ENCODE assay signal across 12 cellular contexts in the genomic region with DNA sequence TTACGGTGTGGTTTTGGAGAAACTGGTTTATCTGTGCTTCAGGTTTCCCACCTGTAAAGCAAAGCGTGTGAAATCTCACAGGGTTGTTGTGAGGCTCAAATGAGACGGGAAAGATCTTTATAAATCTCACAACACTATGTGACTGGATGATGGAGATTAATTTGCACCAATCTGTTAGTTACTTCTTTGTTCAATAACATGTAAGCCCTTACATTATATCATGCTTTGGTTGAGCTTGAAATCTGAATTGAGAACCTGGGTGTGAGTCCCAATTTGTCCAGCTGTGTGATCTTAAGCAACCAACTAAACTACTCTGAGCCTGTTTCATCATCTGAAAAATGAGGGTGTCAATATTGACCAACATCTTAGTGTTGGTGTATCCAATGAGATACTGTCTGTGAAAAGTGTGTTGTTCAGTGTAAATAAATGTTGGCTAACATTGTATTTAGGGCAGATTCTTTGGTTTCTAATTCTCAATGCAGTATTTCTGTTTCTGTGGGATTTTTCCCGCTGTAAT. TPM values are rescaled to one million over a fixed set of nuclear protein-coding genes. Genes with fewer than 3 reads are reported as not detected.
DNase-seq lines count a peak whose midpoint lies in the region; TF ChIP-seq lines count a peak whose summit lies in the region.
"Had no signal": no experiment of that assay in that cellular context is flagged by ENCODE, and none has a peak within 500 bp of the region (broad histone marks: within the 10 kb centered on the region; RNA-seq: fewer than 3 reads in every experiment).

No MANE protein-coding gene starts in this region.

- no peaks in the 10 kb centered on the region for H3K9me2 ChIP-seq in hepatocyte (replicated peaks; ENCODE audit: insufficient read depth)

- no peak overlapping the region for H2AFZ ChIP-seq in hepatocyte

- DNase-seq in activated CD4-positive, alpha-beta T cell treated with anti-CD3 and anti-CD28 coated beads, Interleukin-2, amount 10 ng/mL, durations not matched to agents 7 days and 5 days: no peak
- no peak for DNase-seq in activated CD4-positive, alpha-beta T cell treated with anti-CD3 and anti-CD28 coated beads for 48 hours
- DNase-seq in activated CD4-positive, alpha-beta memory T cell treated with anti-CD3 and anti-CD28 coated beads, Interleukin-2, amount 10 ng/mL, durations not matched to agents 7 days and 5 days: no peak
- no peak for DNase-seq in hepatocyte (ENCODE audit: low spot score)
- no peak for DNase-seq in skeletal muscle cell (ENCODE audit: low read depth)
- no peak for DNase-seq in NCI-H774 (lab: John Stamatoyannopoulos, UW)
- no peak for DNase-seq in AG08395 (ENCODE audit: low spot score)
- DNase-seq in MV-4-11 (lab: John Stamatoyannopoulos, UW): no peak
- DNase-seq: NCI-H2081 treated with DMSO at 0.1 percent for 48 hours had no signal

- POLR2A ChIA-PET in activated CD4-positive, alpha-beta T cell treated with anti-CD3 and anti-CD28 coated beads, Interleukin-2, amount 10 ng/mL, durations not matched to agents 7 days and 5 days (lab: Charles Lee): no interaction called here
- POLR2A ChIA-PET in activated CD4-positive, alpha-beta memory T cell treated with anti-CD3 and anti-CD28 coated beads, Interleukin-2, amount 10 ng/mL, durations not matched to agents 7 days and 5 days (lab: Charles Lee): no interaction called here

- H3K79me2 ChIP-seq in hepatocyte: no peaks in the 10 kb centered on the region

- no peak overlapping the region for H3K27ac Mint-ChIP-seq in activated CD4-positive, alpha-beta T cell treated with anti-CD3 and anti-CD28 coated beads, Interleukin-2, amount 10 ng/mL, durations not matched to agents 7 days and 5 days
- H3K27ac Mint-ChIP-seq in activated CD4-positive, alpha-beta memory T cell treated with anti-CD3 and anti-CD28 coated beads, Interleukin-2, amount 10 ng/mL, durations not matched to agents 7 days and 5 days: no peak overlapping the region

- no peak overlapping the region for H3K4me3 ChIP-seq in hepatocyte
- H3K4me3 ChIP-seq in skeletal muscle cell (ENCODE audit: low read depth, low read length): peak overlapping the region; percentile 75

- no peaks in the 10 kb centered on the region for H3K36me3 ChIP-seq in hepatocyte (replicated peaks; ENCODE audit: insufficient read depth, low read depth)
- H3K36me3 ChIP-seq: prostate gland had no signal

- no peaks in the 10 kb centered on the region for H3K9me3 Mint-ChIP-seq in activated CD4-positive, alpha-beta T cell treated with anti-CD3 and anti-CD28 coated beads, Interleukin-2, amount 10 ng/mL, durations not matched to agents 7 days and 5 days
- H3K9me3 Mint-ChIP-seq in activated CD4-positive, alpha-beta memory T cell treated with anti-CD3 and anti-CD28 coated beads, Interleukin-2, amount 10 ng/mL, durations not matched to agents 7 days and 5 days: no peaks in the 10 kb centered on the region

- no peaks in the 10 kb centered on the region for H3K27me3 ChIP-seq in hepatocyte

- H3K36me3 Mint-ChIP-seq in activated CD4-positive, alpha-beta T cell treated with anti-CD3 and anti-CD28 coated beads, Interleukin-2, amount 10 ng/mL, durations not matched to agents 7 days and 5 days (ENCODE audit: low read depth): no peaks in the 10 kb centered on the region
- H3K36me3 Mint-ChIP-seq in activated CD4-positive, alpha-beta memory T cell treated with anti-CD3 and anti-CD28 coated beads, Interleukin-2, amount 10 ng/mL, durations not matched to agents 7 days and 5 days (ENCODE audit: low read depth): no peaks in the 10 kb centered on the region

- TF ChIP-seq CTCF in hepatocyte (IDR thresholded peaks at IDR 0.05; ENCODE audit: poor library complexity): no peak

- peak overlapping the region; percentile 98 for H3K4me2 ChIP-seq in hepatocyte

- H3K27ac ChIP-seq in hepatocyte: peak overlapping the region; percentile 64

- WGBS in hepatocyte (ENCODE audit: low lambda C conversion rate, missing lambda C conversion rate): 78% methylated on average over 4 of the region's 4 CpGs

- H3K27me3 Mint-ChIP-seq in activated CD4-positive, alpha-beta T cell treated with anti-CD3 and anti-CD28 coated beads, Interleukin-2, amount 10 ng/mL, durations not matched to agents 7 days and 5 days: peaks cover 53% of the 10 kb centered on the region
- peaks cover 53% of the 10 kb centered on the region for H3K27me3 Mint-ChIP-seq in activated CD4-positive, alpha-beta memory T cell treated with anti-CD3 and anti-CD28 coated beads, Interleukin-2, amount 10 ng/mL, durations not matched to agents 7 days and 5 days

- H4K20me1 ChIP-seq in hepatocyte (ENCODE audit: insufficient read depth, poor library complexity, severe bottlenecking): no peaks in the 10 kb centered on the region

- CTCF ChIA-PET in activated CD4-positive, alpha-beta T cell treated with anti-CD3 and anti-CD28 coated beads, Interleukin-2, amount 10 ng/mL, durations not matched to agents 7 days and 5 days (lab: Charles Lee): interaction anchor here (1.7 kb wide), 1 partner anchor 70 kb away, joined by 3 read pairs; no protein-coding TSS in a partner anchor
- CTCF ChIA-PET in activated CD4-positive, alpha-beta memory T cell treated with anti-CD3 and anti-CD28 coated beads, Interleukin-2, amount 10 ng/mL, durations not matched to agents 7 days and 5 days (lab: Charles Lee): no interaction called here

- H3K4me1 Mint-ChIP-seq in activated CD4-positive, alpha-beta T cell treated with anti-CD3 and anti-CD28 coated beads, Interleukin-2, amount 10 ng/mL, durations not matched to agents 7 days and 5 days: peaks cover 14% of the 10 kb centered on the region
- H3K4me1 Mint-ChIP-seq in activated CD4-positive, alpha-beta memory T cell treated with anti-CD3 and anti-CD28 coated beads, Interleukin-2, amount 10 ng/mL, durations not matched to agents 7 days and 5 days: peaks cover 18% of the 10 kb centered on the region

- no peaks in the 10 kb centered on the region for H3K9me3 ChIP-seq in hepatocyte (ENCODE audit: low read depth)
- H3K9me3 ChIP-seq: prostate gland had no signal

- peaks cover 5% of the 10 kb centered on the region for H3K4me1 ChIP-seq in hepatocyte (ENCODE audit: insufficient read depth)

- peak overlapping the region; percentile 64 for H3K4me3 Mint-ChIP-seq in activated CD4-positive, alpha-beta T cell treated with anti-CD3 and anti-CD28 coated beads, Interleukin-2, amount 10 ng/mL, durations not matched to agents 7 days and 5 days
- peak overlapping the region; percentile 59 for H3K4me3 Mint-ChIP-seq in activated CD4-positive, alpha-beta memory T cell treated with anti-CD3 and anti-CD28 coated beads, Interleukin-2, amount 10 ng/mL, durations not matched to agents 7 days and 5 days

RNA-seq across cellular contexts. Expression of a gene that starts 0.7 kb away (rescaled TPM):
- not detected for total RNA-seq in activated CD4-positive, alpha-beta T cell treated with anti-CD3 and anti-CD28 coated beads, Interleukin-2, amount 10 ng/mL, durations not matched to agents 7 days and 5 days
- not detected for total RNA-seq in activated CD4-positive, alpha-beta memory T cell treated with anti-CD3 and anti-CD28 coated beads, Interleukin-2, amount 10 ng/mL, durations not matched to agents 7 days and 5 days
- 7.2 and 7.4 TPM in 2 replicates for total RNA-seq in hepatocyte
- polyA plus RNA-seq in hepatocyte: 7.6 and 8.7 TPM in 2 replicates
- total RNA-seq: fibroblast of villous mesenchyme had no signal

RNA-seq across cellular contexts. Expression of a gene that starts 0.9 kb away (rescaled TPM):
- total RNA-seq in activated CD4-positive, alpha-beta T cell treated with anti-CD3 and anti-CD28 coated beads, Interleukin-2, amount 10 ng/mL, durations not matched to agents 7 days and 5 days: not detected
- total RNA-seq in activated CD4-positive, alpha-beta memory T cell treated with anti-CD3 and anti-CD28 coated beads, Interleukin-2, amount 10 ng/mL, durations not matched to agents 7 days and 5 days: not detected
- 15.6 and 16.3 TPM in 2 replicates for total RNA-seq in hepatocyte
- polyA plus RNA-seq in hepatocyte: 21.4 and 24.2 TPM in 2 replicates

RNA-seq across cellular contexts. Expression of a gene that starts 6.4 kb away (rescaled TPM):
- 1 to 10 TPM; 9.3 to 9.8 TPM for total RNA-seq in activated CD4-positive, alpha-beta T cell treated with anti-CD3 and anti-CD28 coated beads, Interleukin-2, amount 10 ng/mL, durations not matched to agents 7 days and 5 days
- total RNA-seq in activated CD4-positive, alpha-beta memory T cell treated with anti-CD3 and anti-CD28 coated beads, Interleukin-2, amount 10 ng/mL, durations not matched to agents 7 days and 5 days: 1 to 10 TPM; 7.9 to 9.9 TPM
- 12.2 and 13.0 TPM in 2 replicates for total RNA-seq in hepatocyte
- polyA plus RNA-seq in hepatocyte: 13.3 and 14.4 TPM in 2 replicates

RNA-seq across cellular contexts. Expression of a gene that starts 53.7 kb away (rescaled TPM):
- 1 to 10 TPM; 7.1 to 8.3 TPM for total RNA-seq in activated CD4-positive, alpha-beta T cell treated with anti-CD3 and anti-CD28 coated beads, Interleukin-2, amount 10 ng/mL, durations not matched to agents 7 days and 5 days
- total RNA-seq in activated CD4-positive, alpha-beta memory T cell treated with anti-CD3 and anti-CD28 coated beads, Interleukin-2, amount 10 ng/mL, durations not matched to agents 7 days and 5 days: 10 to 100 TPM in 1 of 2 experiments, 1 to 10 TPM in 1; 7.5 to 10.1 TPM
- 11.4 and 19.3 TPM in 2 replicates for total RNA-seq in hepatocyte
- polyA plus RNA-seq in hepatocyte: 21.0 and 23.3 TPM in 2 replicates
- total RNA-seq: cerebellum, fibroblast of villous mesenchyme had no signal

Comparison
In these comparisons a context has a peak if more than half of its experiments do, and no peak if none do; other contexts are left out.
1. RNA of a gene that starts 0.9 kb away (total RNA-seq): 15.6 to 16.3 TPM in hepatocyte; not detected in activated CD4-positive, alpha-beta memory T cell treated with anti-CD3 and anti-CD28 coated beads, Interleukin-2, amount 10 ng/mL, durations not matched to agents 7 days and 5 days and not detected in activated CD4-positive, alpha-beta T cell treated with anti-CD3 and anti-CD28 coated beads, Interleukin-2, amount 10 ng/mL, durations not matched to agents 7 days and 5 days; every median in the first group is over 10 times any median in the second.